In genomic region chr11:122769126-122769780, GRCh38 we compare ENCODE assay signal across 13 cellular contexts.
"Had no signal": no experiment of that assay in that cellular context is flagged by ENCODE, and none has a peak within 500 bp of the region (broad histone marks: within the 10 kb centered on the region; RNA-seq: fewer than 3 reads in every experiment).

No MANE protein-coding gene starts in this region.

- H3K9me3 ChIP-seq: adrenal gland, heart left ventricle, mucosa of descending colon, right atrium auricular region, testis, upper lobe of right lung had no signal

- H3K36me3 ChIP-seq: adrenal gland, heart left ventricle, right atrium auricular region, upper lobe of right lung had no signal

- DNase-seq: activated naive CD4-positive, alpha-beta T cell treated with anti-CD3 and anti-CD28 coated beads for 36 hours; adrenal gland; heart left ventricle; mucosa of descending colon; naive thymus-derived CD8-positive, alpha-beta T cell; posterior cingulate gyrus; stimulated activated CD4-positive, alpha-beta T cell treated with anti-CD3 and anti-CD28 coated beads, Interleukin-4, amount 100 ng/mL, for 4 hours; stimulated activated naive CD8-positive, alpha-beta T cell treated with anti-CD3 and anti-CD28 coated beads, Interleukin-15, amount 100 ng/mL, for 72 hours; testis; upper lobe of right lung had no signal

- H3K27me3 ChIP-seq: adrenal gland, heart left ventricle, right atrium auricular region, testis, upper lobe of right lung had no signal

- ATAC-seq: heart left ventricle; mucosa of descending colon; stimulated activated naive CD8-positive, alpha-beta T cell treated with anti-CD3 and anti-CD28 coated beads, Interleukin-15, amount 100 ng/mL, for 72 hours; upper lobe of right lung had no signal

- H3K9me3 Mint-ChIP-seq: activated naive CD4-positive, alpha-beta T cell treated with anti-CD3 and anti-CD28 coated beads for 36 hours; activated T-helper 1 cell treated with anti-CD3 and anti-CD28 coated beads, Interleukin-12 subunit alpha, Interleukin-12 subunit beta, Interleukin-2, Interleukin-4 antibody, amounts not matched to agents 30 ng/mL and 10 ng/mL and 1 ng/mL, durations not matched to agents 14 hours and 24 hours and 36 hours; naive thymus-derived CD8-positive, alpha-beta T cell; stimulated activated naive CD8-positive, alpha-beta T cell treated with anti-CD3 and anti-CD28 coated beads, Interleukin-15, amount 100 ng/mL, for 72 hours had no signal

- H3K27ac ChIP-seq: adrenal gland, heart left ventricle, right atrium auricular region, skin epidermis, upper lobe of right lung had no signal

- H3K4me3 ChIP-seq: adrenal gland, heart left ventricle, mucosa of descending colon, right atrium auricular region, skin epidermis, testis, upper lobe of right lung had no signal

- H3K27ac Mint-ChIP-seq: activated naive CD4-positive, alpha-beta T cell treated with anti-CD3 and anti-CD28 coated beads for 36 hours; activated T-helper 1 cell treated with anti-CD3 and anti-CD28 coated beads, Interleukin-12 subunit alpha, Interleukin-12 subunit beta, Interleukin-2, Interleukin-4 antibody, amounts not matched to agents 30 ng/mL and 10 ng/mL and 1 ng/mL, durations not matched to agents 14 hours and 24 hours and 36 hours; stimulated activated naive CD8-positive, alpha-beta T cell treated with anti-CD3 and anti-CD28 coated beads, Interleukin-15, amount 100 ng/mL, for 72 hours had no signal

- H3K4me1 ChIP-seq: right atrium auricular region had no signal

- H3K27me3 Mint-ChIP-seq: naive thymus-derived CD8-positive, alpha-beta T cell; stimulated activated naive CD8-positive, alpha-beta T cell treated with anti-CD3 and anti-CD28 coated beads, Interleukin-15, amount 100 ng/mL, for 72 hours had no signal

- H3K4me3 Mint-ChIP-seq: activated naive CD4-positive, alpha-beta T cell treated with anti-CD3 and anti-CD28 coated beads for 36 hours; activated T-helper 1 cell treated with anti-CD3 and anti-CD28 coated beads, Interleukin-12 subunit alpha, Interleukin-12 subunit beta, Interleukin-2, Interleukin-4 antibody, amounts not matched to agents 30 ng/mL and 10 ng/mL and 1 ng/mL, durations not matched to agents 14 hours and 24 hours and 36 hours; naive thymus-derived CD8-positive, alpha-beta T cell; stimulated activated naive CD8-positive, alpha-beta T cell treated with anti-CD3 and anti-CD28 coated beads, Interleukin-15, amount 100 ng/mL, for 72 hours had no signal
